Comparison of ENCODE assay signal across 1 cellular context in genomic region chr10:101028446-101029244, GRCh38.
TF ChIP-seq lines count a peak whose summit lies in the region.

No MANE protein-coding gene starts in this region.

TF ChIP-seq in HCT116, 20 proteins besides CTCF, POLR2A, EP300 and RAD21:
- TF ChIP-seq REST (IDR thresholded peaks at IDR 0.05; ENCODE audit: low read depth) (no peak), FOSL1 (IDR thresholded peaks at IDR 0.05; ENCODE audit: low read depth) (no peak), MAX (IDR thresholded peaks at IDR 0.05) (no peak), CEBPB (IDR thresholded peaks at IDR 0.05; ENCODE audit: low read depth) (no peak)
